ENCODE assay signal across 8 cellular contexts in genomic region chr6:96898241-96898851, GRCh38. TPM values are rescaled to one million over a fixed set of nuclear protein-coding genes. Genes with fewer than 3 reads are reported as not detected.
DNase-seq lines count a peak whose midpoint lies in the region; ATAC-seq, FAIRE-seq and TF ChIP-seq lines count a peak whose summit lies in the region.

No MANE protein-coding gene starts in this region.

- no peak overlapping the region for H3K14ac ChIP-seq in trophoblast cell (ENCODE audit: low read length)

- POLR2A ChIA-PET in A549 (lab: Yijun Ruan, JAX), result no interaction called here

- H3K27me3 ChIP-seq in GM23248 (replicated peaks; ENCODE audit: insufficient read depth), result no peaks in the 10 kb centered on the region
- no peaks in the 10 kb centered on the region for H3K27me3 ChIP-seq in fibroblast of lung (ENCODE audit: control insufficient read depth, insufficient read depth, low read length)
- H3K27me3 ChIP-seq in trophoblast cell (ENCODE audit: insufficient read depth, low read length), result no peaks in the 10 kb centered on the region

- peak overlapping the region; percentile 51 for H3K18ac ChIP-seq in trophoblast cell (ENCODE audit: low read length)

- H4K20me1 ChIP-seq in GM23248 (ENCODE audit: insufficient read depth) (no peaks in the 10 kb centered on the region), fibroblast of lung (ENCODE audit: control insufficient read depth, extremely low read depth, insufficient read depth, low read length) (no peaks in the 10 kb centered on the region)

- no peak for TF ChIP-seq EP300 in A549 (IDR thresholded peaks at IDR 0.05)

- H3K4me2 ChIP-seq in A549, result peak overlapping the region; percentile 97
- H3K4me2 ChIP-seq in GM23248 (ENCODE audit: unreplicated experiment), result peak overlapping the region; percentile 92
- peak overlapping the region; percentile 81 for H3K4me2 ChIP-seq in fibroblast of lung (ENCODE audit: extremely low read depth, insufficient read depth, low read length)
- H3K4me2 ChIP-seq in trophoblast cell (ENCODE audit: low read length), result peak overlapping the region; percentile 95

- no peaks in the 10 kb centered on the region for H3K9me2 ChIP-seq in GM23248 (ENCODE audit: insufficient read depth)

- no peak for TF ChIP-seq RAD21 in A549 (conservative IDR thresholded peaks at IDR 0.05 in 1 of 2, IDR thresholded peaks at IDR 0.05 in 1 of 2)

- H3K4me3 ChIP-seq in A549 (peak overlapping the region; percentile 93), GM23248 (peak overlapping the region; percentile 97), fibroblast of lung (replicated peaks in 1 of 4; ENCODE audit: control extremely low read depth in 1 of 4, insufficient read depth in 1 of 4, low read depth in 3 of 4, low read length in 4 of 4) (peak overlapping the region; percentile 50 to 84 (median 78)), trophoblast cell (ENCODE audit: low read depth, low read length) (peak overlapping the region; percentile 62)

- no peaks in the 10 kb centered on the region for H3K9me3 ChIP-seq in A549
- H3K9me3 ChIP-seq in GM23248 (ENCODE audit: low read depth), result no peaks in the 10 kb centered on the region
- H3K9me3 ChIP-seq in T-helper 17 cell (ENCODE audit: control insufficient read depth, low read length, poor library complexity, severe bottlenecking), result no peaks in the 10 kb centered on the region
- no peaks in the 10 kb centered on the region for H3K9me3 ChIP-seq in fibroblast of lung (ENCODE audit: control insufficient read depth, insufficient read depth, low read depth, low read length)
- no peaks in the 10 kb centered on the region for H3K9me3 ChIP-seq in trophoblast cell (ENCODE audit: insufficient read depth, low read depth, low read length)

- H3K79me2 ChIP-seq in GM23248 (ENCODE audit: insufficient read depth) (peaks cover 38% of the 10 kb centered on the region), fibroblast of lung (ENCODE audit: control insufficient read depth, insufficient read depth, low read length) (peaks cover 12% of the 10 kb centered on the region), trophoblast cell (ENCODE audit: control insufficient read depth, insufficient read depth, low read length, poor library complexity) (peaks cover 4% of the 10 kb centered on the region)

- H4K12ac ChIP-seq in trophoblast cell (ENCODE audit: low read depth, low read length), result no peak overlapping the region

- ATAC-seq in A549 (no peak), T-helper 17 cell (no peak), HG03354 (IDR thresholded peaks at IDR 0.05; ENCODE audit: poor library complexity, severe bottlenecking, unreplicated experiment) (no peak)

- no peak overlapping the region for H2AK5ac ChIP-seq in trophoblast cell (ENCODE audit: low read length)

- H3K4ac ChIP-seq in trophoblast cell (ENCODE audit: low read depth, low read length), result no peak overlapping the region

- H3F3A ChIP-seq in GM23248 (ENCODE audit: insufficient read depth), result 0 out of 2 replicates have a peak, but pooled peaks cover 9% of the 10 kb centered on the region

- no peaks in the 10 kb centered on the region for H3K36me3 Mint-ChIP-seq in T-helper 17 cell (ENCODE audit: low read depth)

- H3K27me3 Mint-ChIP-seq in T-helper 17 cell, result peaks cover 20% of the 10 kb centered on the region

- peaks cover 17% of the 10 kb centered on the region for H3K4me1 ChIP-seq in A549
- H3K4me1 ChIP-seq in GM23248 (ENCODE audit: insufficient read depth), result peaks cover 18% of the 10 kb centered on the region
- no peaks in the 10 kb centered on the region for H3K4me1 ChIP-seq in fibroblast of lung (ENCODE audit: control insufficient read depth, extremely low read depth, insufficient read depth, low read length)
- peaks cover 0 to 2% of the 10 kb centered on the region in 2 experiments for H3K4me1 ChIP-seq in trophoblast cell (ENCODE audit: control insufficient read depth in 1 of 2, insufficient read depth in 2 of 2, low read length in 2 of 2)

- H2BK12ac ChIP-seq in trophoblast cell (ENCODE audit: low read length), result no peak overlapping the region

- no peak for TF ChIP-seq POLR2A in A549 (IDR thresholded peaks at IDR 0.05; ENCODE audit: low read length)

- peaks cover 22% of the 10 kb centered on the region for H3K4me1 Mint-ChIP-seq in T-helper 17 cell

- CTCF ChIA-PET in A549 (lab: Yijun Ruan, JAX), result interaction anchor here (0.7 to 3.3 kb wide), 20 partner anchors 9 to 274 kb away, joined by 3 to 35 read pairs (median 4); no protein-coding TSS in a partner anchor

- no peak for TF ChIP-seq CTCF in A549 (IDR thresholded peaks at IDR 0.05)
- no peak for TF ChIP-seq CTCF in fibroblast of lung (conservative IDR thresholded peaks at IDR 0.05 in 1 of 2, IDR thresholded peaks at IDR 0.05 in 1 of 2; ENCODE audit: low read depth in 1 of 2, low read length in 2 of 2)

- peak overlapping the region; percentile 33 for H4K8ac ChIP-seq in trophoblast cell (ENCODE audit: low read depth, low read length)

- FAIRE-seq in A549 (lab: Jason Lieb, UNC), result no peak

- 12% methylated on average over 10 of the region's 10 CpGs for WGBS in A549 (ENCODE audit: missing lambda C conversion rate)
- WGBS in GM23248 (ENCODE audit: low coverage in 1 of 2, low lambda C conversion rate in 2 of 2, missing lambda C conversion rate in 2 of 2), 2 experiments, result 2 to 4% methylated on average over 10 of the region's 10 CpGs
- no CpG with 5 or more reads among the region's 10 CpGs for WGBS in trophoblast cell (ENCODE audit: extremely low coverage, insufficient coverage, insufficient read length)

- H3K27ac Mint-ChIP-seq in T-helper 17 cell, result peak overlapping the region; percentile 93

- H2BK5ac ChIP-seq in trophoblast cell (ENCODE audit: low read depth, low read length, poor library complexity), result peak overlapping the region; percentile 80

- no peak overlapping the region for H4K91ac ChIP-seq in trophoblast cell (ENCODE audit: low read depth, low read length)

- H3K79me1 ChIP-seq in trophoblast cell (ENCODE audit: low read length), result peaks cover 7% of the 10 kb centered on the region

- peak in 1 of 2 experiments; percentile 6 for DNase-seq in A549 (ENCODE audit: low read depth in 1 of 2, low spot score in 1 of 2)
- DNase-seq in GM23248, result peak; percentile 56
- DNase-seq in T-helper 17 cell, result no peak
- DNase-seq in fibroblast of lung (ENCODE audit: low read depth in 2 of 2), result peak; percentile 30 to 48
- DNase-seq in trophoblast cell, result no peak
- DNase-seq in COLO668 (lab: John Stamatoyannopoulos, UW; ENCODE audit: unreplicated experiment), result no peak
- no peak for DNase-seq in hepatic stellate cell (ENCODE audit: low spot score)

- peak overlapping the region; percentile 96 for H2AFZ ChIP-seq in GM23248
- H2AFZ ChIP-seq in fibroblast of lung (ENCODE audit: low read length), result peak overlapping the region; percentile 88
- peak overlapping the region; percentile 32 for H2AFZ ChIP-seq in trophoblast cell (ENCODE audit: insufficient read depth, low read length, poor library complexity)

- H2BK120ac ChIP-seq in trophoblast cell (ENCODE audit: insufficient read depth, low read length, poor library complexity), result peak overlapping the region; percentile 36

- in situ Hi-C loops in GM23248 (cut with MboI), result no loop called here

- no peak overlapping the region for H3K23ac ChIP-seq in trophoblast cell (ENCODE audit: low read length)

- H3K36me3 ChIP-seq in GM23248 (ENCODE audit: low read depth) (peaks cover 15% of the 10 kb centered on the region; the same call in 1 of the 2 replicates), fibroblast of lung (ENCODE audit: control insufficient read depth, insufficient read depth, low read length) (peaks cover 2% of the 10 kb centered on the region), trophoblast cell (ENCODE audit: control insufficient read depth in 1 of 2, insufficient read depth in 2 of 2, low read length in 2 of 2) (peaks cover 0 to 2% of the 10 kb centered on the region in 2 experiments)

- H3K9ac ChIP-seq in GM23248 (peak overlapping the region; percentile 82), fibroblast of lung (ENCODE audit: insufficient read depth, low read length) (peak overlapping the region; percentile 0), trophoblast cell (ENCODE audit: low read length) (peak overlapping the region; percentile 86)

- H3K4me3 Mint-ChIP-seq in T-helper 17 cell, result peak overlapping the region; percentile 98

- H3K27ac ChIP-seq in A549 (peak overlapping the region; percentile 91 to 97), GM23248 (peak overlapping the region; percentile 78), fibroblast of lung (ENCODE audit: insufficient read depth, low read length) (peak overlapping the region; percentile 67), trophoblast cell (ENCODE audit: low read depth, low read length) (peak overlapping the region; percentile 56)

RNA-seq across cellular contexts. Expression of gene NDUFAF4, which starts 0.7 kb away (rescaled TPM):
- polyA plus RNA-seq in A549 (2011; rRNA removed) (55.4 and 58.7 TPM in 2 replicates), A549 (2017; fragmentation: RNase III; extraction: RNeasy Plus Mini Kit Qiagen cat#74134 plus additional on column Dnase treatment) (34.8 to 45.3 TPM (median 37.9 TPM) in 3 replicates), GM23248 (2016; fragmentation: Nextera tagmentation; extraction: Ambion mirVana) (79.5 and 83.4 TPM in 2 replicates), fibroblast of lung (25.9 and 33.3 TPM in 2 replicates)
- 19.1 and 20.3 TPM in 2 replicates for polyA plus RNA-seq in A549 (2012; cell fraction: cytosol; rRNA removed)
- polyA plus RNA-seq in A549 (2012; cell fraction: nucleus; rRNA removed), result 3.6 and 5.0 TPM in 2 replicates
- polyA minus RNA-seq in A549 (2011; rRNA and poly(A)+ RNA removed), result 19.5 and 24.2 TPM in 2 replicates
- total RNA-seq in GM23248 (2014; rRNA removed; shearing (Covaris generic)), result 7.2 and 24.5 TPM in 2 replicates
- total RNA-seq in T-helper 17 cell (10 to 100 TPM; 26.7 to 26.8 TPM), fibroblast of lung (7.4 and 8.1 TPM in 2 replicates)
- 21.6 and 25.9 TPM in 2 replicates for polyA plus RNA-seq in fibroblast of lung (2012)
- polyA minus RNA-seq in fibroblast of lung (ENCODE audit: low replicate concordance), result 2.2 TPM in 1 of 2 replicates, not detected in the other
- polyA plus RNA-seq in trophoblast cell (2013), result 34.2 and 37.5 TPM in 2 replicates

RNA-seq across cellular contexts. Expression of gene KLHL32, which starts 26.2 kb away (rescaled TPM):
- polyA plus RNA-seq in A549 (2011; rRNA removed), result 0.13 and 0.23 TPM in 2 replicates
- polyA plus RNA-seq in A549 (2012; cell fraction: cytosol; rRNA removed), result 0.01 and 0.04 TPM in 2 replicates
- polyA plus RNA-seq in A549 (2012; cell fraction: nucleus; rRNA removed), result 0.02 TPM in 1 of 2 replicates, not detected in the other
- 0.04 to 0.08 TPM (median 0.05 TPM) in 3 replicates for polyA plus RNA-seq in A549 (2017; fragmentation: RNase III; extraction: RNeasy Plus Mini Kit Qiagen cat#74134 plus additional on column Dnase treatment)
- 0.29 and 1.4 TPM in 2 replicates for polyA minus RNA-seq in A549 (2011; rRNA and poly(A)+ RNA removed)
- total RNA-seq in GM23248 (2014; rRNA removed; shearing (Covaris generic)), result not detected in 2 replicates
- not detected in 2 replicates for polyA plus RNA-seq in GM23248 (2016; fragmentation: Nextera tagmentation; extraction: Ambion mirVana)
- total RNA-seq in T-helper 17 cell, result 1 to 10 TPM; 1.9 to 2.5 TPM
- total RNA-seq in fibroblast of lung, result 0.17 TPM in 1 of 2 replicates, not detected in the other
- polyA plus RNA-seq in fibroblast of lung, result 0.08 TPM in 1 of 2 replicates, not detected in the other
- polyA plus RNA-seq in fibroblast of lung (2012), result not detected in 2 replicates
- polyA minus RNA-seq in fibroblast of lung (ENCODE audit: low replicate concordance), result 0.08 TPM in 1 of 2 replicates, not detected in the other
- polyA plus RNA-seq in trophoblast cell (2013), result 0.08 and 0.12 TPM in 2 replicates

Comparison
In these comparisons a context has a peak if more than half of its experiments do, and no peak if none do; other contexts are left out.
1. DNase-seq: peak in GM23248 (single experiment) and fibroblast of lung (2 of 2); none in T-helper 17 cell (0 of 3), trophoblast cell (0 of 2), COLO668 (single experiment) and hepatic stellate cell (single experiment).
2. H2AFZ ChIP-seq: peak in every context shown above with its lines; median percentile 96 in GM23248; 88 in fibroblast of lung; 32 in trophoblast cell.
3. H3K9ac ChIP-seq: peak in every context shown above with its lines; median percentile 86 in trophoblast cell; 82 in GM23248; 0 in fibroblast of lung.
4. Peak in every context shown above with its lines, with median percentiles within 50 percentile points of each other: H3K27ac ChIP-seq, H3K4me2 ChIP-seq and H3K4me3 ChIP-seq.